26 cellular contexts compared by ENCODE assay signal in genomic region chr5:120122711-120123110, GRCh38.
"Had no signal": no experiment of that assay in that cellular context is flagged by ENCODE, and none has a peak within 500 bp of the region (broad histone marks: within the 10 kb centered on the region; RNA-seq: fewer than 3 reads in every experiment).

No MANE protein-coding gene starts in this region.

- H3K4me3 ChIP-seq: PC-9 had no signal

- H3K27ac Mint-ChIP-seq: activated CD4-positive, alpha-beta T cell treated with anti-CD3 and anti-CD28 coated beads, Interleukin-2, amount 10 ng/mL, durations not matched to agents 24 days and 14 days; activated CD8-positive, alpha-beta memory T cell treated with anti-CD3 and anti-CD28 coated beads, Interleukin-2, amount 10 ng/mL, durations not matched to agents 7 days and 5 days; activated naive CD4-positive, alpha-beta T cell treated with anti-CD3 and anti-CD28 coated beads, Interleukin-2, amount 50 U/mL, for 72 hours; activated naive CD8-positive, alpha-beta T cell treated with anti-CD3 and anti-CD28 coated beads, Interleukin-2, amount 50 U/mL, for 24 hours; activated T-cell treated with anti-CD3 and anti-CD28 coated beads, Interleukin-2, amount 50 U/mL, for 24 hours; activated T-helper 1 cell treated with anti-CD3 and anti-CD28 coated beads, Interleukin-12 subunit alpha, Interleukin-12 subunit beta, Interleukin-2, Interleukin-4 antibody, amounts not matched to agents 30 ng/mL and 10 ng/mL and 1 ng/mL, durations not matched to agents 14 hours and 24 hours and 36 hours; T-helper 17 cell; WTC11 had no signal

- H3K9ac ChIP-seq: KMS-11 had no signal

- H3K27ac ChIP-seq: KMS-11, PC-9 had no signal

- H2AFZ ChIP-seq: PC-9 had no signal

- H3K36me3 Mint-ChIP-seq: activated CD8-positive, alpha-beta memory T cell treated with anti-CD3 and anti-CD28 coated beads, Interleukin-2, amount 10 ng/mL, durations not matched to agents 7 days and 5 days; activated naive CD4-positive, alpha-beta T cell treated with anti-CD3 and anti-CD28 coated beads, Interleukin-2, amount 50 U/mL, for 72 hours had no signal

- H3K4me1 Mint-ChIP-seq: activated CD4-positive, alpha-beta T cell treated with anti-CD3 and anti-CD28 coated beads, Interleukin-2, amount 10 ng/mL, durations not matched to agents 24 days and 14 days; activated CD8-positive, alpha-beta memory T cell treated with anti-CD3 and anti-CD28 coated beads, Interleukin-2, amount 10 ng/mL, durations not matched to agents 7 days and 5 days; activated naive CD8-positive, alpha-beta T cell treated with anti-CD3 and anti-CD28 coated beads, Interleukin-2, amount 50 U/mL, for 24 hours; T-helper 17 cell; WTC11 had no signal

- H3K4me2 ChIP-seq: KMS-11, PC-9 had no signal

- H3K27me3 Mint-ChIP-seq: activated CD4-positive, alpha-beta T cell treated with anti-CD3 and anti-CD28 coated beads, Interleukin-2, amount 10 ng/mL, durations not matched to agents 24 days and 14 days; activated CD8-positive, alpha-beta memory T cell treated with anti-CD3 and anti-CD28 coated beads, Interleukin-2, amount 10 ng/mL, durations not matched to agents 7 days and 5 days; activated naive CD8-positive, alpha-beta T cell treated with anti-CD3 and anti-CD28 coated beads, Interleukin-2, amount 50 U/mL, for 24 hours; activated T-cell treated with anti-CD3 and anti-CD28 coated beads, Interleukin-2, amount 50 U/mL, for 24 hours; T-helper 17 cell had no signal

- H3K9me3 Mint-ChIP-seq: activated naive CD8-positive, alpha-beta T cell treated with anti-CD3 and anti-CD28 coated beads, Interleukin-2, amount 50 U/mL, for 24 hours; activated T-cell treated with anti-CD3 and anti-CD28 coated beads, Interleukin-2, amount 50 U/mL, for 24 hours; activated T-helper 1 cell treated with anti-CD3 and anti-CD28 coated beads, Interleukin-12 subunit alpha, Interleukin-12 subunit beta, Interleukin-2, Interleukin-4 antibody, amounts not matched to agents 30 ng/mL and 10 ng/mL and 1 ng/mL, durations not matched to agents 14 hours and 24 hours and 36 hours had no signal

- H3K4me3 Mint-ChIP-seq: activated CD4-positive, alpha-beta T cell treated with anti-CD3 and anti-CD28 coated beads, Interleukin-2, amount 10 ng/mL, durations not matched to agents 24 days and 14 days; activated CD8-positive, alpha-beta memory T cell treated with anti-CD3 and anti-CD28 coated beads, Interleukin-2, amount 10 ng/mL, durations not matched to agents 7 days and 5 days; activated naive CD8-positive, alpha-beta T cell treated with anti-CD3 and anti-CD28 coated beads, Interleukin-2, amount 50 U/mL, for 24 hours; activated T-cell treated with anti-CD3 and anti-CD28 coated beads, Interleukin-2, amount 50 U/mL, for 24 hours; activated T-helper 1 cell treated with anti-CD3 and anti-CD28 coated beads, Interleukin-12 subunit alpha, Interleukin-12 subunit beta, Interleukin-2, Interleukin-4 antibody, amounts not matched to agents 30 ng/mL and 10 ng/mL and 1 ng/mL, durations not matched to agents 14 hours and 24 hours and 36 hours; T-helper 17 cell; WTC11 had no signal

- DNase-seq: activated CD4-positive, alpha-beta T cell treated with anti-CD3 and anti-CD28 coated beads, Interleukin-2, amount 10 ng/mL, durations not matched to agents 24 days and 14 days; activated CD4-positive, alpha-beta T cell treated with anti-CD3 and anti-CD28 coated beads, Interleukin-2, amount 50 U/mL, for 48 hours; activated CD4-positive, CD25-positive, alpha-beta regulatory T cell treated with anti-CD3 and anti-CD28 coated beads, Interleukin-2, amount 50 U/mL, for 72 hours; activated CD8-positive, alpha-beta memory T cell treated with anti-CD3 and anti-CD28 coated beads, Interleukin-2, amount 10 ng/mL, durations not matched to agents 7 days and 5 days; activated effector memory CD4-positive, alpha-beta T cell treated with Interleukin-2 at 50 U/mL for 16 hours; activated naive CD4-positive, alpha-beta T cell; activated naive CD8-positive, alpha-beta T cell treated with anti-CD3 and anti-CD28 coated beads, Interleukin-2, amount 50 U/mL, for 24 hours; activated T-cell treated with anti-CD3 and anti-CD28 coated beads, Interleukin-2, amount 50 U/mL, for 24 hours; amygdala; caudate nucleus; MM.1S; NCI-H1105; NCI-H1436; NCI-H1694 treated with DMSO at 0.1 percent for 48 hours; NCI-H2029 treated with DMSO at 0.1 percent for 48 hours; NCI-H2171; NCI-H226; NCI-H526; PC-9; SIG-M5; T-helper 17 cell; T-helper 9 cell had no signal
